In genomic region chr1:167274061-167274460, GRCh38 we compare ENCODE assay signal across 24 cellular contexts.
"Had no signal": no experiment of that assay in that cellular context is flagged by ENCODE, and none has a peak within 500 bp of the region (broad histone marks: within the 10 kb centered on the region; RNA-seq: fewer than 3 reads in every experiment).

No MANE protein-coding gene starts in this region.

- DNase-seq: activated CD4-positive, alpha-beta T cell treated with anti-CD3 and anti-CD28 coated beads, Interleukin-2, amount 10 ng/mL, durations not matched to agents 24 days and 14 days; activated CD4-positive, alpha-beta T cell treated with anti-CD3 and anti-CD28 coated beads, Interleukin-2, amount 50 U/mL, for 4 hours; activated CD8-positive, alpha-beta T cell treated with anti-CD3 and anti-CD28 coated beads for 36 hours; activated effector memory CD4-positive, alpha-beta T cell treated with anti-CD3 and anti-CD28 coated beads, Interleukin-2, amount 50 U/mL, for 16 hours; activated naive CD4-positive, alpha-beta T cell; activated naive CD4-positive, alpha-beta T cell treated with anti-CD3 and anti-CD28 coated beads, Interleukin-2, amount 50 U/mL, for 16 hours; activated naive CD8-positive, alpha-beta T cell treated with anti-CD3 and anti-CD28 coated beads for 36 hours; activated T-cell treated with anti-CD3 and anti-CD28 coated beads, Interleukin-2, amount 50 U/mL, for 1 hour; activated T-cell treated with anti-CD3 and anti-CD28 coated beads, Interleukin-2, amount 50 U/mL, for 72 hours; amniotic stem cell; aorta; cerebellar nuclear complex; NCI-H1417 treated with DMSO at 0.1 percent for 48 hours; NCI-H187 treated with DMSO at 0.1 percent for 48 hours; NCI-H2081; NCI-H226; NK-92 treated with Interleukin-12 subunit alpha and Interleukin-12 subunit beta, amount 100 ng/mL, for 24 hours; PC-9; SIG-M5; T1000 had no signal

- H2AFZ ChIP-seq: PC-9 had no signal

- H3K4me3 Mint-ChIP-seq: activated CD4-positive, alpha-beta T cell treated with anti-CD3 and anti-CD28 coated beads, Interleukin-2, amount 10 ng/mL, durations not matched to agents 24 days and 14 days; activated CD8-positive, alpha-beta T cell treated with anti-CD3 and anti-CD28 coated beads for 36 hours; activated naive CD8-positive, alpha-beta T cell treated with anti-CD3 and anti-CD28 coated beads for 36 hours; activated T-cell treated with anti-CD3 and anti-CD28 coated beads, Interleukin-2, amount 50 U/mL, for 72 hours; activated T-helper 17 cell treated with anti-CD3 and anti-CD28 coated beads, Interleukin-2, amount 50 U/mL, for 72 hours; IgD-negative memory B cell had no signal

- H3K27me3 Mint-ChIP-seq: activated CD4-positive, alpha-beta T cell treated with anti-CD3 and anti-CD28 coated beads, Interleukin-2, amount 10 ng/mL, durations not matched to agents 24 days and 14 days; activated CD8-positive, alpha-beta T cell treated with anti-CD3 and anti-CD28 coated beads for 36 hours; activated naive CD8-positive, alpha-beta T cell treated with anti-CD3 and anti-CD28 coated beads for 36 hours; activated T-helper 17 cell treated with anti-CD3 and anti-CD28 coated beads, Interleukin-2, amount 50 U/mL, for 72 hours; IgD-negative memory B cell had no signal

- H3K9me3 Mint-ChIP-seq: activated CD4-positive, alpha-beta T cell treated with anti-CD3 and anti-CD28 coated beads, Interleukin-2, amount 10 ng/mL, durations not matched to agents 24 days and 14 days; activated CD8-positive, alpha-beta T cell treated with anti-CD3 and anti-CD28 coated beads for 36 hours; activated T-cell treated with anti-CD3 and anti-CD28 coated beads, Interleukin-2, amount 50 U/mL, for 72 hours; activated T-helper 17 cell treated with anti-CD3 and anti-CD28 coated beads, Interleukin-2, amount 50 U/mL, for 72 hours; IgD-negative memory B cell had no signal

- ATAC-seq: activated CD8-positive, alpha-beta T cell treated with anti-CD3 and anti-CD28 coated beads for 36 hours; activated T-cell treated with anti-CD3 and anti-CD28 coated beads, Interleukin-2, amount 50 U/mL, for 72 hours; activated T-helper 17 cell treated with anti-CD3 and anti-CD28 coated beads, Interleukin-2, amount 50 U/mL, for 72 hours; Right ventricle myocardium inferior had no signal

- H3K4me2 ChIP-seq: PC-9 had no signal

- H3K4me3 ChIP-seq: PC-9 had no signal

- H3K27ac Mint-ChIP-seq: activated CD4-positive, alpha-beta T cell treated with anti-CD3 and anti-CD28 coated beads, Interleukin-2, amount 10 ng/mL, durations not matched to agents 24 days and 14 days; activated CD8-positive, alpha-beta T cell treated with anti-CD3 and anti-CD28 coated beads for 36 hours; activated naive CD8-positive, alpha-beta T cell treated with anti-CD3 and anti-CD28 coated beads for 36 hours; activated T-cell treated with anti-CD3 and anti-CD28 coated beads, Interleukin-2, amount 50 U/mL, for 72 hours; activated T-helper 17 cell treated with anti-CD3 and anti-CD28 coated beads, Interleukin-2, amount 50 U/mL, for 72 hours; IgD-negative memory B cell had no signal

- H3K27ac ChIP-seq: PC-9, RWPE1 had no signal
